ENCODE assay signal across 23 cellular contexts in the genomic region with DNA sequence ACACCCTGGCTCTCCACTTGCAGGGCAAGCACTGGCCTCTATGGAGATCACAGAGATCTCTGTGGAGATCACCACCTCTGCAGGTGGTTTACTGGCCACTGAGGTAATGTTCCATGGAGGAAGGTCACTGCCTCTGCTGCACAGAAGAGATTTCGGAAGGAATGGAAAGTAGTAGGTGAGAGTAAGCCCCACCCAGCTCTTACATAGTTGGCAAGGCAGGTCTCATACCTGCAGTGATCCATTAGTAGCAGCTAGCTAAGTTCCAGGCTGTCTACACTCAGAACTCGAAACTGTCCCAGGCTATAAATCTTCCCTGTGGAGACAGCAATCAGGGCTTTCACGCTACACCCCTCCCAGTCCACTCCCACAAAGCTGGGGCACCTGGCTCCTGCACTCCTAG.
DNase-seq lines count a peak whose midpoint lies in the region; ATAC-seq and TF ChIP-seq lines count a peak whose summit lies in the region.
"Had no signal": no experiment of that assay in that cellular context is flagged by ENCODE, and none has a peak within 500 bp of the region (broad histone marks: within the 10 kb centered on the region; RNA-seq: fewer than 3 reads in every experiment).

No MANE protein-coding gene starts in this region.

- peak overlapping the region; percentile 5 for H3K27ac Mint-ChIP-seq in mesothelial cell of epicardium
- H3K27ac Mint-ChIP-seq in type B pancreatic cell = peak overlapping the region; percentile 65
- H3K27ac Mint-ChIP-seq: GM23338, H9, HFFc6 had no signal

- TF ChIP-seq CTCF in cardiac muscle cell (IDR thresholded peaks at IDR 0.05; ENCODE audit: low read depth, low read length) = no peak
- no peak for TF ChIP-seq CTCF in right atrium auricular region (IDR thresholded peaks at IDR 0.05)
- TF ChIP-seq CTCF in mesothelial cell of epicardium (IDR thresholded peaks at IDR 0.05; ENCODE audit: unreplicated experiment) = no peak
- no peak for TF ChIP-seq CTCF in type B pancreatic cell (conservative IDR thresholded peaks at IDR 0.05)

- H3K9me3 Mint-ChIP-seq in mesothelial cell of epicardium = peaks cover 6% of the 10 kb centered on the region
- peaks cover 6% of the 10 kb centered on the region for H3K9me3 Mint-ChIP-seq in type B pancreatic cell

- POLR2A ChIA-PET in HEK293T (lab: Yijun Ruan, JAX) = no interaction called here

- DNase-seq in cardiac muscle cell (ENCODE audit: low read depth in 1 of 2, low spot score in 1 of 2) (no peak), right atrium auricular region (ENCODE audit: low spot score) (no peak), HEK293T (ENCODE audit: extremely low spot score) (no peak), mesothelial cell of epicardium (ENCODE audit: low spot score in 2 of 2, unreplicated experiment in 2 of 2) (no peak), type B pancreatic cell (ENCODE audit: extremely low spot score, unreplicated experiment) (no peak), DMS 273 (lab: John Stamatoyannopoulos, UW; ENCODE audit: unreplicated experiment) (no peak)
- DNase-seq: 8988T, ACHN, AML-193, BE2C, Calu3, COR-L47, DMS153, DND-41, H9, HFFc6 had no signal

- H3K4me1 ChIP-seq in cardiac muscle cell (ENCODE audit: low read depth) = peaks cover 7% of the 10 kb centered on the region
- peaks cover 0 to 9% of the 10 kb centered on the region in 2 donors for H3K4me1 ChIP-seq in right atrium auricular region
- H3K4me1 ChIP-seq: A549; BE2C; BLaER1 treated with 17β-estradiol and CSF1 and Interleukin-3, amounts not matched to agents 10 nM and 100 nM had no signal

- H3K27me3 ChIP-seq in cardiac muscle cell (no peaks in the 10 kb centered on the region), right atrium auricular region (no peaks in the 10 kb centered on the region)
- H3K27me3 ChIP-seq: BE2C; BLaER1 treated with 17β-estradiol and CSF1 and Interleukin-3, amounts not matched to agents 10 nM and 100 nM had no signal

- no peak overlapping the region for H3K4me3 ChIP-seq in cardiac muscle cell
- no peak overlapping the region for H3K4me3 ChIP-seq in right atrium auricular region
- H3K4me3 ChIP-seq: A549; BLaER1 treated with 17β-estradiol and CSF1 and Interleukin-3, amounts not matched to agents 10 nM and 100 nM; GM23338 had no signal

- H3K27me3 Mint-ChIP-seq in mesothelial cell of epicardium (ENCODE audit: low read depth) = no peaks in the 10 kb centered on the region
- no peaks in the 10 kb centered on the region for H3K27me3 Mint-ChIP-seq in type B pancreatic cell

- H3K9me3 ChIP-seq in cardiac muscle cell (ENCODE audit: low read depth) (no peaks in the 10 kb centered on the region), right atrium auricular region (peaks cover 0 to 2% of the 10 kb centered on the region in 2 donors)
- H3K9me3 ChIP-seq: A549, BE2C had no signal

- peaks cover 13% of the 10 kb centered on the region for H3K36me3 Mint-ChIP-seq in mesothelial cell of epicardium
- peaks cover 3% of the 10 kb centered on the region for H3K36me3 Mint-ChIP-seq in type B pancreatic cell
- H3K36me3 Mint-ChIP-seq: CD4-positive, alpha-beta memory T cell had no signal

- no peak overlapping the region for H3K4me3 Mint-ChIP-seq in mesothelial cell of epicardium
- H3K4me3 Mint-ChIP-seq in type B pancreatic cell = no peak overlapping the region
- H3K4me3 Mint-ChIP-seq: CD4-positive, alpha-beta memory T cell; GM23338; H9; HFFc6 had no signal

- ATAC-seq in GM21367 (IDR thresholded peaks at IDR 0.05; ENCODE audit: unreplicated experiment) = no peak
- ATAC-seq in GM21423 (IDR thresholded peaks at IDR 0.05; ENCODE audit: unreplicated experiment) = no peak
- ATAC-seq: A549, GM23338, HCT116 had no signal

- H3K36me3 ChIP-seq in cardiac muscle cell (no peaks in the 10 kb centered on the region), right atrium auricular region (no peaks in the 10 kb centered on the region)
- H3K36me3 ChIP-seq: BE2C; BLaER1 treated with 17β-estradiol and CSF1 and Interleukin-3, amounts not matched to agents 10 nM and 100 nM had no signal

- H3K27ac ChIP-seq in cardiac muscle cell (peak overlapping the region; percentile 14), right atrium auricular region (peak overlapping the region in 1 of 2 donors; percentile 40)
- H3K27ac ChIP-seq: A549; BLaER1 treated with 17β-estradiol and CSF1 and Interleukin-3, amounts not matched to agents 10 nM and 100 nM had no signal

- CTCF ChIA-PET in HEK293T (lab: Yijun Ruan, JAX) = interaction anchor here (1.1 kb wide), 1 partner anchor 219 kb away, joined by 3 read pairs; no protein-coding TSS in a partner anchor

- H3K4me1 Mint-ChIP-seq in mesothelial cell of epicardium = peaks cover 11% of the 10 kb centered on the region
- no peaks in the 10 kb centered on the region for H3K4me1 Mint-ChIP-seq in type B pancreatic cell (ENCODE audit: unreplicated experiment)
- H3K4me1 Mint-ChIP-seq: GM23338 had no signal

TF ChIP-seq in HEK293T, 16 proteins besides CTCF, POLR2A, EP300 and RAD21:
- TF ChIP-seq FOXA1 (IDR thresholded peaks at IDR 0.05) (no peak), PKNOX1 (IDR thresholded peaks at IDR 0.05) (peak; percentile 46)
TF ChIP-seq in HEK293T: peak in this region for 1.
